Comparison of ENCODE assay signal across 14 cellular contexts in the genomic region with DNA sequence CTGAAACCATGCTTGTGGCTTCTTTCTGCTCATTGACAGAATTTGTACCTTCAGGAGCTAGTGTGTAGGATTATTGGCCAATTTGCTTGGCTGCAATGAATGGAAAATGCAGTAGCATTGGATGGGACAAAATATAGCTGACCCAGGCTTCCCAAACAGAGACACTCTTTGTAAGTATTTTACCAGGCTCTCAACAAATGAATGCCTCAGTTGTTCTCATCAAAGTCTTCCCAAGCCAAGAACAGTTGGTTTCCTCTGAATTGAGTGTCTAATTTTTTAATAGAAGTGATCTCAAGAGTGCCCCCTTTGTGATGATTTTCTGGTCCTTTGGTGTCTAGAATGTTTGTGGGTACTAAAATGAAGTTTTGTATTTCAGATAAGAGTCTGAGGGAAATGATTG.
DNase-seq lines count a peak whose midpoint lies in the region; TF ChIP-seq lines count a peak whose summit lies in the region.
"Had no signal": no experiment of that assay in that cellular context is flagged by ENCODE, and none has a peak within 500 bp of the region (broad histone marks: within the 10 kb centered on the region; RNA-seq: fewer than 3 reads in every experiment).

No MANE protein-coding gene starts in this region.

- H3K9me3 Mint-ChIP-seq in HFFc6 = peaks cover 24% of the 10 kb centered on the region

- no peak overlapping the region for H3K27ac Mint-ChIP-seq in HFFc6
- H3K27ac Mint-ChIP-seq: CD4-positive, alpha-beta T cell; IgD-negative memory B cell had no signal

- H3K4me1 Mint-ChIP-seq in HFFc6 (ENCODE audit: low read depth) = no peaks in the 10 kb centered on the region
- H3K4me1 Mint-ChIP-seq: IgD-negative memory B cell had no signal

- DNase-seq in RPMI7951 (ENCODE audit: low read depth) (peak; percentile 28), globus pallidus (ENCODE audit: low spot score) (peak; percentile 31), pons (ENCODE audit: low spot score) (peak; percentile 74), 8988T (no peak), HFFc6 (no peak)
- DNase-seq in activated CD8-positive, alpha-beta memory T cell treated with anti-CD3 and anti-CD28 coated beads for 24 hours = no peak
- DNase-seq: ACHN; Caco-2; CD4-positive, alpha-beta T cell; DMS153; DMS79; GDM1 had no signal

- H3K36me3 Mint-ChIP-seq in HFFc6 (ENCODE audit: low read depth) = peaks cover 6% of the 10 kb centered on the region; the same call in 1 of the 2 replicates
- H3K36me3 Mint-ChIP-seq: IgD-negative memory B cell had no signal

- no peak for TF ChIP-seq CTCF in HFFc6 (IDR thresholded peaks at IDR 0.05)

- no peak overlapping the region for H3K4me3 Mint-ChIP-seq in HFFc6
- H3K4me3 Mint-ChIP-seq: CD4-positive, alpha-beta T cell; GM23338; IgD-negative memory B cell had no signal

- H3K27me3 Mint-ChIP-seq in HFFc6 (ENCODE audit: insufficient read depth) = no peaks in the 10 kb centered on the region; the same call in none of the 2 replicates
- H3K27me3 Mint-ChIP-seq: CD4-positive, alpha-beta T cell; IgD-negative memory B cell had no signal

Comparison
In these comparisons a context has a peak if more than half of its experiments do, and no peak if none do; other contexts are left out.
1. DNase-seq: peak in RPMI7951 (single experiment), globus pallidus (single experiment) and pons (single experiment); none in 8988T (single experiment), activated CD8-positive, alpha-beta memory T cell treated with anti-CD3 and anti-CD28 coated beads for 24 hours (single experiment) and HFFc6 (single experiment).